ENCODE assay signal across 8 cellular contexts in genomic region chr18:9094307-9095226, GRCh38. TPM values are rescaled to one million over a fixed set of nuclear protein-coding genes. Genes with fewer than 3 reads are reported as not detected.
A peak's percentile ranks its signal among the peaks of the same experiment; 100 is the strongest.
DNase-seq lines count a peak whose midpoint lies in the region; ATAC-seq and TF ChIP-seq lines count a peak whose summit lies in the region.

No MANE protein-coding gene starts in this region.

- peak overlapping the region; percentile 14; the same call in 1 of the 2 replicates for H3K27ac ChIP-seq in MM.1S (ENCODE audit: low read length)
- peak overlapping the region; percentile 76 for H3K27ac ChIP-seq in muscle layer of colon (ENCODE audit: low read depth, low read length)
- H3K27ac ChIP-seq in tibial nerve, result peak overlapping the region in 1 of 4 donors; percentile 57

- peaks cover 18% of the 10 kb centered on the region for H3K4me1 ChIP-seq in MM.1S (ENCODE audit: low read length)
- peaks cover 24% of the 10 kb centered on the region for H3K4me1 ChIP-seq in muscle layer of colon (ENCODE audit: insufficient read depth, low read length)
- peaks cover 0 to 12% (median 2%) of the 10 kb centered on the region in 4 donors for H3K4me1 ChIP-seq in tibial nerve

- 68 to 73% methylated on average over 7 of the region's 7 CpGs for WGBS in tibial nerve, 2 donors

- no peaks in the 10 kb centered on the region for H3K79me2 ChIP-seq in MM.1S (ENCODE audit: low read length)

- H3K9ac ChIP-seq in MM.1S (ENCODE audit: low read length) (peak overlapping the region; percentile 5; the same call in 1 of the 2 replicates), muscle layer of colon (ENCODE audit: low read length) (no peak overlapping the region)

- ATAC-seq in esophagus mucosa (no peak), GM21381 (IDR thresholded peaks at IDR 0.05; ENCODE audit: unreplicated experiment) (no peak)

- H3K27me3 ChIP-seq in MM.1S (replicated peaks; ENCODE audit: insufficient read depth, low read length) (no peaks in the 10 kb centered on the region), muscle layer of colon (ENCODE audit: control insufficient read depth in 1 of 2, insufficient read depth in 2 of 2, low read length in 2 of 2) (no peaks in the 10 kb centered on the region), tibial nerve (no peaks in the 10 kb centered on the region)

- TF ChIP-seq POLR2A in tibial nerve (IDR thresholded peaks at IDR 0.05), result no peak

- peak overlapping the region; percentile 45 for H2AFZ ChIP-seq in MM.1S (ENCODE audit: low read length)

- no peak for TF ChIP-seq CTCF in MM.1S (IDR thresholded peaks at IDR 0.05; ENCODE audit: low read length)
- no peak for TF ChIP-seq CTCF in tibial nerve (IDR thresholded peaks at IDR 0.05)

- DNase-seq in AG20443 (ENCODE audit: low spot score) (peak; percentile 30), MM.1S (no peak), amniotic stem cell (lab: John Stamatoyannopoulos, UW) (peak; percentile 59), tibial nerve (ENCODE audit: low spot score in 2 of 2) (no peak), globus pallidus (ENCODE audit: low spot score) (no peak)

- H3K4me3 ChIP-seq in MM.1S (ENCODE audit: low read length) (no peak overlapping the region; the same call in 1 of the 2 replicates), muscle layer of colon (ENCODE audit: low read depth in 1 of 2, low read length in 2 of 2) (no peak overlapping the region), tibial nerve (no peak overlapping the region)

- no peak for TF ChIP-seq EP300 in tibial nerve (IDR thresholded peaks at IDR 0.05)

- H4K20me1 ChIP-seq in MM.1S (ENCODE audit: insufficient read depth, low read length), result no peaks in the 10 kb centered on the region

- peaks cover 9% of the 10 kb centered on the region; the same call in 1 of the 2 replicates for H3F3A ChIP-seq in MM.1S (ENCODE audit: insufficient read depth, low read length)

- H3K9me2 ChIP-seq in MM.1S (replicated peaks; ENCODE audit: insufficient read depth, low read length), result no peaks in the 10 kb centered on the region

- H3K36me3 ChIP-seq in MM.1S (replicated peaks; ENCODE audit: insufficient read depth, low read length), result no peaks in the 10 kb centered on the region
- H3K36me3 ChIP-seq in muscle layer of colon (ENCODE audit: insufficient read depth, low read length), result no peaks in the 10 kb centered on the region
- no peaks in the 10 kb centered on the region for H3K36me3 ChIP-seq in tibial nerve

- H3K9me3 ChIP-seq in MM.1S (replicated peaks; ENCODE audit: insufficient read depth, low read length) (no peaks in the 10 kb centered on the region), muscle layer of colon (ENCODE audit: low read length) (no peaks in the 10 kb centered on the region), tibial nerve (no peaks in the 10 kb centered on the region)

- H3K4me2 ChIP-seq in MM.1S (ENCODE audit: low read depth, low read length), result peak overlapping the region; percentile 87

RNA-seq across cellular contexts. Expression of gene NDUFV2, which starts 7.9 kb away (rescaled TPM):
- total RNA-seq in esophagus mucosa (156 TPM), tibial nerve (10 to 100 TPM; 62.4 to 91.3 (median 74.6) TPM)

RNA-seq across cellular contexts. Expression of gene ANKRD12, which starts 42.0 kb away (rescaled TPM):
- total RNA-seq in esophagus mucosa (30.8 TPM), tibial nerve (10 to 100 TPM; 43.5 to 59.7 (median 52.7) TPM)

Comparison
In these comparisons a context has a peak if more than half of its experiments do, and no peak if none do; other contexts are left out.
1. DNase-seq: peak in AG20443 (single experiment) and amniotic stem cell (single experiment); none in MM.1S (single experiment), tibial nerve (0 of 2) and globus pallidus (single experiment).